In the genomic region with DNA sequence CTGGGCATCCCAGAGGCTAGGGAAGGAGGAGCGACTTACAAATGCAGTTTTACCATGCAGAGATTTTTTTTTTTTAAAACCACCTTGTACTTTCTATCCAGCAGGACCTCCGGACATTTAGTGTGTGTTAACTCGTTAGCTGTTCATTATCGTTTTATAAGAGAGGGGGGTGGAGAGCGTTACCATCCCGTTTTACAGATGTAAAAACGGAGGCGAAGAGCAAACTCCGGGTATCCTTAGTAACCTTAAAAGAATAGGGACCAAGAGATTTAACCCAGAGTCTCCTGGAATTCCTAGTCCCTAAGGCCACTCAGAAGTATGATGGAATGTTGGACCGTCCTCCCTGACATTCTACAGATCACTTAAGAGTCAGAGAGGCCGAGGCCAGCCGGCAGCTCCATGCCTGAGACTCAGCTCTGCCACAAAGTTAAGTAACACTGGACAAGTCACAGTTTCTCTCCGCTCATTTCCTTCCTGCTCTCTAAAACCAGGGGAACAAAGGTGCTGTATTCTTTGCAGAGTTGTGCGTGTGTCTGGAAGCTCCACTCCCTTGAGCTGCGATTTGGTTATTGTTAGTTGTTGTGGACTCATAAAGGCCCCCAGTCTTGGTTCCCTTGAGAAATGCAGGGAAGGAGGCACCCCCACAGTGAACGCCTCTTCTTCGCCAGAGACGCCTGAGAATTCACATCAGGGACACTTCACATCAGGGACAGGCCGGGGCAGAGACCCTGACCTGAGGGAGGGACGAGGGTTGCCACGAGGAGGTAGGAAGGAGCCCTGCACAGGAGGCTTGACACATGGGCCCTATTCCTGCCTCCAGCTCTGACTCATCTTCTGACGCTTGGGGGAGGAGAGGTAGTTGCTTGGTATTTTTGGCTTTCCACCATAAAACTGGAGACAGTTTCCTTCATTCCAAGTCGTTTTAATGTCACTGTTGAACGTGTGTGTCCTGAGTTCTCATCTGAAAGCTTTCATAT, we compare ENCODE assay signal across 8 cellular contexts. TPM values are rescaled to one million over a fixed set of nuclear protein-coding genes. Genes with fewer than 3 reads are reported as not detected.
DNase-seq lines count a peak whose midpoint lies in the region; ATAC-seq and TF ChIP-seq lines count a peak whose summit lies in the region.

No MANE protein-coding gene starts in this region.

- TF ChIP-seq CTCF in Peyer's patch (IDR thresholded peaks at IDR 0.05), result no peak
- no peak for TF ChIP-seq CTCF in brain (conservative IDR thresholded peaks at IDR 0.05)

- H3K27ac ChIP-seq in Peyer's patch, result peak overlapping the region in 3 of 4 donors; percentile 82 to 90 (median 86)
- H3K27ac ChIP-seq in skin epidermis, result peak overlapping the region in 20 of 21 experiments; percentile 35 to 99 (median 91)

- peak overlapping the region; percentile 81 to 92 (median 88) for H3K27ac Mint-ChIP-seq in brain

- no peaks in the 10 kb centered on the region for H3K36me3 Mint-ChIP-seq in brain

- H3K27me3 Mint-ChIP-seq in brain, result peaks cover 19% of the 10 kb centered on the region

- peak overlapping the region; percentile 91 to 97 (median 94) for H3K4me3 Mint-ChIP-seq in brain

- H3K9me3 ChIP-seq in Peyer's patch, result no peaks in the 10 kb centered on the region
- H3K9me3 ChIP-seq in iPS-18c (ENCODE audit: control insufficient read depth, insufficient read depth, low read length), result no peaks in the 10 kb centered on the region

- H3K27me3 ChIP-seq in Peyer's patch, result no peaks in the 10 kb centered on the region

- H3K36me3 ChIP-seq in Peyer's patch, result no peaks in the 10 kb centered on the region

- peak overlapping the region; percentile 68 to 93 (median 70) for H3K4me3 ChIP-seq in Peyer's patch
- peak overlapping the region; percentile 72 for H3K4me3 ChIP-seq in iPS-18c (ENCODE audit: insufficient read depth, low read depth, low read length)
- peak overlapping the region; percentile 56 to 84 (median 76) for H3K4me3 ChIP-seq in skin epidermis

- peaks cover 0 to 19% (median 0%) of the 10 kb centered on the region in 4 donors for H3K4me1 ChIP-seq in Peyer's patch

- peak; percentile 41 for DNase-seq in stimulated activated CD4-positive, alpha-beta T cell treated with anti-CD3 and anti-CD28 coated beads, Interleukin-15, amount 100 ng/mL, for 24 hours
- no peak for DNase-seq in stimulated activated CD4-positive, alpha-beta T cell treated with anti-CD3 and anti-CD28 coated beads, Interleukin-4, amount 100 ng/mL, for 1 hour
- DNase-seq in Peyer's patch, result no peak

- peaks cover 56% of the 10 kb centered on the region for H3K4me1 Mint-ChIP-seq in brain

- ATAC-seq in GM21360 (IDR thresholded peaks at IDR 0.05; ENCODE audit: unreplicated experiment) (no peak), GM19035 (IDR thresholded peaks at IDR 0.05; ENCODE audit: unreplicated experiment) (no peak)

- no peaks in the 10 kb centered on the region for H3K9me3 Mint-ChIP-seq in brain

- TF ChIP-seq POLR2A in Peyer's patch (IDR thresholded peaks at IDR 0.05), result no peak

RNA-seq across cellular contexts. Expression of a gene that starts 1.2 kb away (rescaled TPM):
- 1 to 10 TPM; 2.2 to 2.7 (median 2.6) TPM for total RNA-seq in Peyer's patch
- 27.2 TPM for polyA plus RNA-seq in brain (ENCODE audit: insufficient read depth, low read depth, low replicate concordance)
